17 cellular contexts compared by ENCODE assay signal in the genomic region with DNA sequence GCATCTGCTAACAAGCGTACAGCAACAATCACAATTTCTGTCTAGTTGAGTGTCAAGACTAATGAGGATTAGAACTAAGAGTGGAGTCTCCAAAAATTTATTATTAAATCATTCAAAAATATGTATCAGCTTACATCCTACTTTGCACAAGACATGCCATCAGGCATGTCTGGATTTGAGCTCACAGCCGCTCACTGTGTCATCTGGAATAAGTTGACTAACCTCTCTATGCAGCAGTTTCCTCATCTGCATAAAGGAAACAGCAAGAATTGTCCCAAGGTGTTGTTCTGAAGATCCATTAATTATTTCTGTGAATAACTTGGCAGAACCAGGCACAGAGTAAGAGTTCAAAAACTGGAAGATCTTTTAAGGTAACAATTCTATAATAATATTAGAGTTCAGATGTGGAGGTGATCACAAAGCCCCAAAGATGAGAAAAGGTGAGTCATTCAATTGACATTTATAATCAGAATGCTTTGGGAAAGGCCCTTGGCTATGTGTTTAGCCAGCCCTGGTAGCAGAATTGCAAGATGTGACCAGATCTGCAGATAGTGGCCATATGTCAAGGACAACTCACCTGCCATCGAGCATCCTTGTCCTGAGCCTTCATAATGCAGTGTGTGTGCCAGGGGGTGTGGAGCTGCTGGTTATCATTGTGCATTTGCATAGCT.
DNase-seq lines count a peak whose midpoint lies in the region; ATAC-seq and TF ChIP-seq lines count a peak whose summit lies in the region.
"Had no signal": no experiment of that assay in that cellular context is flagged by ENCODE, and none has a peak within 500 bp of the region (broad histone marks: within the 10 kb centered on the region; RNA-seq: fewer than 3 reads in every experiment).

No MANE protein-coding gene starts in this region.

- no peak overlapping the region for H3K27ac ChIP-seq in breast epithelium
- peak overlapping the region; percentile 34 for H3K27ac ChIP-seq in mammary epithelial cell (ENCODE audit: insufficient read depth, low read depth, low read length)
- H3K27ac ChIP-seq: 22Rv1, BLaER1 had no signal

- H3K4me1 ChIP-seq in breast epithelium (no peaks in the 10 kb centered on the region), mammary epithelial cell (ENCODE audit: insufficient read depth, low read length) (peaks cover 20% of the 10 kb centered on the region)

- no peaks in the 10 kb centered on the region for H3K27me3 Mint-ChIP-seq in MCF 10A (ENCODE audit: insufficient read depth, unreplicated experiment)

- no peaks in the 10 kb centered on the region for H3K36me3 ChIP-seq in breast epithelium
- H3K36me3 ChIP-seq in mammary epithelial cell (ENCODE audit: insufficient read depth, low read length): no peaks in the 10 kb centered on the region
- H3K36me3 ChIP-seq: BLaER1 had no signal

- in situ Hi-C loops in mammary epithelial cell (cut with MboI; ENCODE audit: low sequenced_read_pairs in 2 of 2): no loop called here

- no peak overlapping the region for H3K4me3 Mint-ChIP-seq in MCF 10A (ENCODE audit: unreplicated experiment)
- H3K4me3 Mint-ChIP-seq: CD14-positive monocyte; CD4-positive, alpha-beta memory T cell; GM23338 had no signal

- TF ChIP-seq CTCF in MCF 10A (IDR thresholded peaks at IDR 0.05; ENCODE audit: unreplicated experiment): no peak
- no peak for TF ChIP-seq CTCF in breast epithelium (IDR thresholded peaks at IDR 0.05)
- no peak for TF ChIP-seq CTCF in mammary epithelial cell (conservative IDR thresholded peaks at IDR 0.05 in 1 of 2, IDR thresholded peaks at IDR 0.05 in 1 of 2; ENCODE audit: extremely low read depth in 1 of 2, insufficient read depth in 1 of 2, low read depth in 1 of 2, low read length in 2 of 2)

- H3K9me3 ChIP-seq in breast epithelium (no peaks in the 10 kb centered on the region), mammary epithelial cell (replicated peaks; ENCODE audit: insufficient read depth, low read length) (no peaks in the 10 kb centered on the region)
- H3K9me3 ChIP-seq: BLaER1 had no signal

- TF ChIP-seq POLR2A in breast epithelium (IDR thresholded peaks at IDR 0.05): no peak

- intact Hi-C loops in MCF 10A (cut with micrococcal nuclease) (no loop called here), breast epithelium (cut with DNase I; ENCODE audit: low total_unique reads) (no loop called here), mammary epithelial cell (cut with micrococcal nuclease) (no loop called here)

- no TSS peak for BruUV-seq in MCF 10A (replicated peaks; lab: Mats Ljungman, UMichigan)
- no TSS peak for BruUV-seq in mammary epithelial cell (replicated peaks; lab: Mats Ljungman, UMichigan)

- peak; percentile 61 for ATAC-seq in esophagus mucosa
- ATAC-seq in GM21381 (IDR thresholded peaks at IDR 0.05; ENCODE audit: unreplicated experiment): no peak
- no peak for ATAC-seq in HG03135 (IDR thresholded peaks at IDR 0.05; ENCODE audit: unreplicated experiment)
- ATAC-seq: GM23338, HepG2 had no signal

- peak; percentile 18 for DNase-seq in MCF 10A (ENCODE audit: unreplicated experiment)
- no peak for DNase-seq in breast epithelium (ENCODE audit: low spot score in 2 of 2)
- DNase-seq in mammary epithelial cell: peak; percentile 65
- no peak for DNase-seq in RPMI8226
- DNase-seq: CD4-positive, alpha-beta memory T cell; DMS153; DMS79; GDM1; HCEC 1CT had no signal

- peaks cover 15% of the 10 kb centered on the region for H3K4me1 Mint-ChIP-seq in MCF 10A (ENCODE audit: insufficient read depth, unreplicated experiment)
- H3K4me1 Mint-ChIP-seq: CD14-positive monocyte; CD4-positive, alpha-beta memory T cell had no signal

- no peaks in the 10 kb centered on the region for H4K20me1 ChIP-seq in mammary epithelial cell (ENCODE audit: insufficient read depth, low read length)
- H4K20me1 ChIP-seq: BLaER1 had no signal

- CTCF ChIA-PET in MCF 10A (lab: Yijun Ruan, JAX) (interaction anchor here (0.6 to 3.0 kb wide), 8 partner anchors 15 to 679 kb away, joined by 3 to 17 read pairs (median 4); no protein-coding TSS in a partner anchor), mammary epithelial cell (lab: Charles Lee; ENCODE audit: low non-redundant PET) (no interaction called here)

- H3K36me3 Mint-ChIP-seq in MCF 10A (ENCODE audit: insufficient read depth, unreplicated experiment): no peaks in the 10 kb centered on the region
- H3K36me3 Mint-ChIP-seq: CD14-positive monocyte had no signal

- H3K27ac Mint-ChIP-seq in MCF 10A (ENCODE audit: low read depth, unreplicated experiment): peak overlapping the region; percentile 11
- H3K27ac Mint-ChIP-seq: CD14-positive monocyte; CD4-positive, alpha-beta memory T cell; GM23338 had no signal

- H3K27me3 ChIP-seq in breast epithelium (peaks cover 0 to 8% of the 10 kb centered on the region in 2 donors), mammary epithelial cell (ENCODE audit: insufficient read depth, low read length) (no peaks in the 10 kb centered on the region)
- H3K27me3 ChIP-seq: BLaER1 had no signal

- H3K9me3 Mint-ChIP-seq in MCF 10A (ENCODE audit: unreplicated experiment): peaks cover 8% of the 10 kb centered on the region
- H3K9me3 Mint-ChIP-seq: CD14-positive monocyte, GM23338 had no signal

- peak overlapping the region; percentile 9 for H3K4me2 ChIP-seq in mammary epithelial cell (ENCODE audit: insufficient read depth, low read depth, low read length)
- H3K4me2 ChIP-seq: BLaER1, GM23338 had no signal

- POLR2A ChIA-PET in MCF 10A (lab: Yijun Ruan, JAX): interaction anchor here (0.6 to 2.0 kb wide), 3 partner anchors 31 to 1194 kb away, joined by 3 to 6 read pairs (median 3); no protein-coding TSS in a partner anchor

- H3K4me3 ChIP-seq in breast epithelium (no peak overlapping the region), mammary epithelial cell (replicated peaks in 1 of 3; ENCODE audit: insufficient read depth in 1 of 3, low read depth in 2 of 3, low read length in 3 of 3) (no peak overlapping the region)
- H3K4me3 ChIP-seq: BLaER1, GM23338 had no signal

- H3K79me2 ChIP-seq in mammary epithelial cell (ENCODE audit: insufficient read depth, low read length): no peaks in the 10 kb centered on the region

- no peak overlapping the region for H2AFZ ChIP-seq in mammary epithelial cell (ENCODE audit: low read depth, low read length)
- H2AFZ ChIP-seq: GM23338 had no signal

- dilution Hi-C loops in mammary epithelial cell (cut with HindIII; ENCODE audit: low sequenced_read_pairs): no loop called here

- 36% methylated on average over 3 of the region's 3 CpGs for WGBS in mammary epithelial cell (ENCODE audit: low coverage, missing lambda C conversion rate)

- H3K9ac ChIP-seq in mammary epithelial cell (ENCODE audit: insufficient read depth, low read length): no peak overlapping the region
- H3K9ac ChIP-seq: BLaER1 had no signal

Comparison
In these comparisons a context has a peak if more than half of its experiments do, and no peak if none do; other contexts are left out.
1. DNase-seq: peak in MCF 10A (single experiment) and mammary epithelial cell (single experiment); none in breast epithelium (0 of 2) and RPMI8226 (single experiment).